Comparison of ENCODE assay signal across 9 cellular contexts in the genomic region with DNA sequence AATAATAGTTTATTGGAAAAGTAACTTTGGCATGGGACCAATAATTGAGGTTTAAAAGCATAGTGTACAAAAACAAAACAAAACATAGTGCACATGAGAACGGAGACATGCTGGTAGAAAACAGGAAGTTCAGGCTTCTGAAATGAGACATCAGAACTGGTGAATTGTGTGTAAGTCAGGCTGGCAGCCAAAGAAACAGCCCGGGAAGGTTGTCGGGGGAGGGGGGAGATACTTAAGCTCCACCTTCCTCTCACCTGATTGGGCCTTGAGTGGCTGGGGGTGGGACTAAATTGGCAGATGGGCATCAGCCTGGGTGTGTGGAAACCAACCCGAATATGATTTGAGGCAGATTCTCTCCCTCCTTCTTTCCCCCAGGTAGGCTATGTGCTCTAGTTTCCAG.
DNase-seq lines count a peak whose midpoint lies in the region; ATAC-seq, FAIRE-seq and TF ChIP-seq lines count a peak whose summit lies in the region.
"Had no signal": no experiment of that assay in that cellular context is flagged by ENCODE, and none has a peak within 500 bp of the region (broad histone marks: within the 10 kb centered on the region; RNA-seq: fewer than 3 reads in every experiment).

No MANE protein-coding gene starts in this region.

- RAD21 ChIA-PET in GM12878 (lab: Charles Lee; ENCODE audit: unreplicated experiment), result no interaction called here

- no peaks in the 10 kb centered on the region for H4K20me1 ChIP-seq in GM12878 (ENCODE audit: control insufficient read depth, insufficient read depth)

- no TSS peak for BruUV-seq in GM12878 (replicated peaks; lab: Mats Ljungman, UMichigan)

- H3K4me1 ChIP-seq in GM12878 (ENCODE audit: control insufficient read depth, insufficient read depth, low read length) (no peaks in the 10 kb centered on the region), testis (no peaks in the 10 kb centered on the region), suprapubic skin (peaks cover 2% of the 10 kb centered on the region)

- H2AFZ ChIP-seq in GM12878 (ENCODE audit: control insufficient read depth, low read depth, low read length), result no peak overlapping the region

- WGBS in GM12878 (ENCODE audit: insufficient coverage, insufficient replicate concordance, low lambda C conversion rate, missing lambda C conversion rate), result 4% methylated on average over 4 of the region's 4 CpGs
- 33 to 46% methylated on average over 4 of the region's 4 CpGs for WGBS in testis, 2 donors
- WGBS in suprapubic skin, result 32% methylated on average over 4 of the region's 4 CpGs

- H3K9me3 ChIP-seq in GM12878 (replicated peaks; ENCODE audit: control insufficient read depth, insufficient read depth, low read length), result no peaks in the 10 kb centered on the region; the same call in 1 of the 3 replicates
- H3K9me3 ChIP-seq in testis, result no peaks in the 10 kb centered on the region
- H3K9me3 ChIP-seq in suprapubic skin, result no peaks in the 10 kb centered on the region

- CTCF ChIA-PET in GM12878 (lab: Yijun Ruan, JAX), result no interaction called here

- no peak for TF ChIP-seq CTCF in HL-60 (IDR thresholded peaks at IDR 0.05; ENCODE audit: insufficient read depth, low read length)
- TF ChIP-seq CTCF in GM12878 (IDR thresholded peaks at IDR 0.05 in 2 of 3, conservative IDR thresholded peaks at IDR 0.05 in 1 of 3; ENCODE audit: control insufficient read depth in 2 of 3, extremely low read depth in 1 of 3, insufficient read depth in 1 of 3, low read depth in 3 of 3, low read length in 3 of 3), result no peak
- no peak for TF ChIP-seq CTCF in testis (IDR thresholded peaks at IDR 0.05)
- no peak for TF ChIP-seq CTCF in suprapubic skin (IDR thresholded peaks at IDR 0.05)

- TF ChIP-seq POLR2A in GM12878 (IDR thresholded peaks at IDR 0.05; ENCODE audit: low read depth, low read length), result no peak
- TF ChIP-seq POLR2A in testis (IDR thresholded peaks at IDR 0.05), result no peak
- no peak for TF ChIP-seq POLR2A in suprapubic skin (IDR thresholded peaks at IDR 0.05)

- peak; percentile 35 for DNase-seq in ELR (ENCODE audit: low read depth)
- peak; percentile 24 to 75 for DNase-seq in HL-60 (ENCODE audit: low read depth in 1 of 2, low spot score in 1 of 2)
- DNase-seq in GM12878 (ENCODE audit: low read depth, low spot score), result peak; percentile 37
- DNase-seq in testis, result peak; percentile 53
- DNase-seq in NCI-H146 treated with DMSO at 0.1 percent for 48 hours (lab: John Stamatoyannopoulos, UW; ENCODE audit: unreplicated experiment), result no peak
- no peak for DNase-seq in suprapubic skin (ENCODE audit: low spot score in 2 of 2)
- no peak for DNase-seq in NCI-H1092 treated with DMSO at 0.1 percent for 48 hours (lab: John Stamatoyannopoulos, UW)

- SMC1A ChIA-PET in GM12878 (lab: Charles Lee; ENCODE audit: uncharacterized antibody, unreplicated experiment), result interaction anchor here (1.4 kb wide), 1 partner anchor 8 kb away, joined by 3 read pairs; no protein-coding TSS in a partner anchor

- TF ChIP-seq RAD21 in GM12878 (IDR thresholded peaks at IDR 0.05; ENCODE audit: insufficient read depth, low read depth, low read length), result no peak

- no peaks in the 10 kb centered on the region for H3K79me2 ChIP-seq in GM12878 (ENCODE audit: control insufficient read depth, insufficient read depth, low read length)

- H3K4me2 ChIP-seq in GM12878 (ENCODE audit: control insufficient read depth, insufficient read depth), result no peak overlapping the region

- H3K27ac ChIP-seq in HL-60 (replicated peaks), result no peak overlapping the region
- no peak overlapping the region for H3K27ac ChIP-seq in GM12878 (ENCODE audit: control insufficient read depth, insufficient read depth)
- H3K27ac ChIP-seq in testis, result no peak overlapping the region
- no peak overlapping the region for H3K27ac ChIP-seq in suprapubic skin

- intact Hi-C loops in GM12878 (cut with micrococcal nuclease; ENCODE audit: unreplicated experiment), result loop anchor here (10.0 kb wide), 1 partner anchor 1543 kb away; no protein-coding TSS in a partner anchor
- intact Hi-C loops in testis (cut with DNase I; ENCODE audit: low total_unique reads), result no loop called here

- no peak overlapping the region for H3K9ac ChIP-seq in GM12878 (ENCODE audit: control insufficient read depth, insufficient read depth, low read length)

- in situ Hi-C loops in GM12878 (cut with MboI), result loop anchor here (10.0 kb wide), 1 partner anchor 1543 kb away; no protein-coding TSS in a partner anchor

- peak; percentile 49 for FAIRE-seq in GM12878 (lab: Jason Lieb, UNC)
- FAIRE-seq: astrocyte had no signal

- H3K36me3 ChIP-seq in GM12878 (ENCODE audit: control insufficient read depth in 2 of 2, insufficient read depth in 2 of 2, low read length in 1 of 2) (no peaks in the 10 kb centered on the region), testis (ENCODE audit: low read depth, missing control alignments) (no peaks in the 10 kb centered on the region), suprapubic skin (no peaks in the 10 kb centered on the region)

- ATAC-seq in GM19438 (IDR thresholded peaks at IDR 0.05; ENCODE audit: low read depth, unreplicated experiment) (peak; percentile 87), GM12878 (peak; percentile 97)

- H3K4me3 ChIP-seq in HL-60 (replicated peaks; ENCODE audit: insufficient read depth, low read length) (no peak overlapping the region), GM12878 (no peak overlapping the region), testis (no peak overlapping the region), suprapubic skin (no peak overlapping the region)

- TF ChIP-seq EP300 in GM12878 (IDR thresholded peaks at IDR 0.05; ENCODE audit: borderline replicate concordance in 1 of 2, control insufficient read depth in 1 of 2, low read depth in 2 of 2, low read length in 2 of 2) (no peak), suprapubic skin (IDR thresholded peaks at IDR 0.05) (no peak)

- no peaks in the 10 kb centered on the region for H3K27me3 ChIP-seq in HL-60 (ENCODE audit: insufficient read depth, poor library complexity, severe bottlenecking)
- H3K27me3 ChIP-seq in GM12878 (replicated peaks in 1 of 2; ENCODE audit: control insufficient read depth in 2 of 2, insufficient read depth in 2 of 2, low read length in 1 of 2), result no peaks in the 10 kb centered on the region; a peak in 2 of 4 replicates
- H3K27me3 ChIP-seq in testis, result no peaks in the 10 kb centered on the region
- H3K27me3 ChIP-seq in suprapubic skin, result no peaks in the 10 kb centered on the region

- POLR2A ChIA-PET in GM12878 (lab: Charles Lee), result no interaction called here

TF ChIP-seq in GM12878, 131 proteins besides CTCF, POLR2A, EP300 and RAD21 (continues in another document):
- TF ChIP-seq EZH2 (IDR thresholded peaks at IDR 0.05; ENCODE audit: borderline replicate concordance, control insufficient read depth, low read depth, low read length) (no peak), IKZF1 (conservative IDR thresholded peaks at IDR 0.05) (no peak), SMARCA5 (IDR thresholded peaks at IDR 0.05) (peak; percentile 73; the same call in 1 of the 2 replicates), YBX1 (IDR thresholded peaks at IDR 0.05) (no peak), ASH2L (IDR thresholded peaks at IDR 0.05; ENCODE audit: borderline replicate concordance, low read depth) (no peak), LARP7 (IDR thresholded peaks at IDR 0.05) (no peak), RFX5 (IDR thresholded peaks at IDR 0.05; ENCODE audit: low read depth, low read length) (no peak), SMAD1 (IDR thresholded peaks at IDR 0.05; ENCODE audit: low read depth, partially characterized antibody) (no peak), KDM1A (IDR thresholded peaks at IDR 0.05; ENCODE audit: borderline replicate concordance) (no peak), FOXK2 (IDR thresholded peaks at IDR 0.05) (no peak), HCFC1 (IDR thresholded peaks at IDR 0.05; ENCODE audit: low read length) (no peak), BHLHE40 (IDR thresholded peaks at IDR 0.05; ENCODE audit: borderline replicate concordance in 1 of 2, low read depth in 2 of 2, low read length in 1 of 2) (no peak; a peak in 1 of 4 replicates), JUNB (IDR thresholded peaks at IDR 0.05) (0 out of 2 replicates have a peak, but pooled peaks have one; percentile 33), EGR1 (IDR thresholded peaks at IDR 0.05; ENCODE audit: borderline replicate concordance in 1 of 2, low read depth in 2 of 2, low read length in 2 of 2) (no peak)
- TF ChIP-seq, protein P1, sequence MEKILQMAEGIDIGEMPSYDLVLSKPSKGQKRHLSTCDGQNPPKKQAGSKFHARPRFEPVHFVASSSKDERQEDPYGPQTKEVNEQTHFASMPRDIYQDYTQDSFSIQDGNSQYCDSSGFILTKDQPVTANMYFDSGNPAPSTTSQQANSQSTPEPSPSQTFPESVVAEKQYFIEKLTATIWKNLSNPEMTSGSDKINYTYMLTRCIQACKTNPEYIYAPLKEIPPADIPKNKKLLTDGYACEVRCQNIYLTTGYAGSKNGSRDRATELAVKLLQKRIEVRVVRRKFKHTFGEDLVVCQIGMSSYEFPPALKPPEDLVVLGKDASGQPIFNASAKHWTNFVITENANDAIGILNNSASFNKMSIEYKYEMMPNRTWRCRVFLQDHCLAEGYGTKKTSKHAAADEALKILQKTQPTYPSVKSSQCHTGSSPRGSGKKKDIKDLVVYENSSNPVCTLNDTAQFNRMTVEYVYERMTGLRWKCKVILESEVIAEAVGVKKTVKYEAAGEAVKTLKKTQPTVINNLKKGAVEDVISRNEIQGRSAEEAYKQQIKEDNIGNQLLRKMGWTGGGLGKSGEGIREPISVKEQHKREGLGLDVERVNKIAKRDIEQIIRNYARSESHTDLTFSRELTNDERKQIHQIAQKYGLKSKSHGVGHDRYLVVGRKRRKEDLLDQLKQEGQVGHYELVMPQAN (conservative IDR thresholded peaks at IDR 0.05), result no peak
- TF ChIP-seq, protein P2, sequence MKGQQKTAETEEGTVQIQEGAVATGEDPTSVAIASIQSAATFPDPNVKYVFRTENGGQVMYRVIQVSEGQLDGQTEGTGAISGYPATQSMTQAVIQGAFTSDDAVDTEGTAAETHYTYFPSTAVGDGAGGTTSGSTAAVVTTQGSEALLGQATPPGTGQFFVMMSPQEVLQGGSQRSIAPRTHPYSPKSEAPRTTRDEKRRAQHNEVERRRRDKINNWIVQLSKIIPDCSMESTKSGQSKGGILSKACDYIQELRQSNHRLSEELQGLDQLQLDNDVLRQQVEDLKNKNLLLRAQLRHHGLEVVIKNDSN (IDR thresholded peaks at IDR 0.05; ENCODE audit: borderline replicate concordance, extremely low read length, insufficient read depth, low read depth, low read length), result no peak
- TF ChIP-seq, protein P3, sequence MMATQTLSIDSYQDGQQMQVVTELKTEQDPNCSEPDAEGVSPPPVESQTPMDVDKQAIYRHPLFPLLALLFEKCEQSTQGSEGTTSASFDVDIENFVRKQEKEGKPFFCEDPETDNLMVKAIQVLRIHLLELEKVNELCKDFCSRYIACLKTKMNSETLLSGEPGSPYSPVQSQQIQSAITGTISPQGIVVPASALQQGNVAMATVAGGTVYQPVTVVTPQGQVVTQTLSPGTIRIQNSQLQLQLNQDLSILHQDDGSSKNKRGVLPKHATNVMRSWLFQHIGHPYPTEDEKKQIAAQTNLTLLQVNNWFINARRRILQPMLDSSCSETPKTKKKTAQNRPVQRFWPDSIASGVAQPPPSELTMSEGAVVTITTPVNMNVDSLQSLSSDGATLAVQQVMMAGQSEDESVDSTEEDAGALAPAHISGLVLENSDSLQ (IDR thresholded peaks at IDR 0.05), result peak; percentile 62

Comparison
In these comparisons a context has a peak if more than half of its experiments do, and no peak if none do; other contexts are left out.
1. DNase-seq: peak in ELR (single experiment), HL-60 (2 of 2), GM12878 (single experiment) and testis (single experiment); none in NCI-H146 treated with DMSO at 0.1 percent for 48 hours (single experiment), suprapubic skin (0 of 2) and NCI-H1092 treated with DMSO at 0.1 percent for 48 hours (single experiment).